In genomic region chr2:9950521-9951271, GRCh38 we compare ENCODE assay signal across 9 cellular contexts. TPM values are rescaled to one million over a fixed set of nuclear protein-coding genes. Genes with fewer than 3 reads are reported as not detected.
DNase-seq lines count a peak whose midpoint lies in the region; ATAC-seq, FAIRE-seq and TF ChIP-seq lines count a peak whose summit lies in the region.
"Had no signal": no experiment of that assay in that cellular context is flagged by ENCODE, and none has a peak within 500 bp of the region (broad histone marks: within the 10 kb centered on the region; RNA-seq: fewer than 3 reads in every experiment).

No MANE protein-coding gene starts in this region.

- H3K27me3 ChIP-seq in Karpas-422 (ENCODE audit: low read length) = no peaks in the 10 kb centered on the region
- no peaks in the 10 kb centered on the region for H3K27me3 ChIP-seq in pancreas

- no peaks in the 10 kb centered on the region for H3K79me2 ChIP-seq in Karpas-422 (ENCODE audit: low read length)

- peak overlapping the region; percentile 67 for H3K4me3 ChIP-seq in Karpas-422 (ENCODE audit: low read length)
- peak overlapping the region; percentile 59 for H3K4me3 ChIP-seq in fibroblast of villous mesenchyme (ENCODE audit: low read depth, low read length)
- peak overlapping the region; percentile 42 to 81 (median 62) for H3K4me3 ChIP-seq in pancreas

- DNase-seq in NCI-H146 (lab: John Stamatoyannopoulos, UW) (peak; percentile 67), NCI-H146 treated with DMSO at 0.1 percent for 48 hours (lab: John Stamatoyannopoulos, UW; ENCODE audit: unreplicated experiment) (no peak), Karpas-422 (no peak), fibroblast of villous mesenchyme (ENCODE audit: low read depth) (no peak), pancreas (peak in 4 of 6 donors; percentile 41 to 85 (median 54))
- DNase-seq in activated CD4-positive, alpha-beta memory T cell treated with anti-CD3 and anti-CD28 coated beads, Interleukin-2, amount 10 ng/mL, durations not matched to agents 7 days and 5 days = no peak

- intact Hi-C loops in pancreas (cut with DNase I) = no loop called here

- H3K9me3 ChIP-seq in Karpas-422 (ENCODE audit: low read length) = no peaks in the 10 kb centered on the region
- H3K9me3 ChIP-seq in pancreas = no peaks in the 10 kb centered on the region

- no peaks in the 10 kb centered on the region for H3K36me3 ChIP-seq in Karpas-422 (ENCODE audit: insufficient read depth, low read length)
- H3K36me3 ChIP-seq in pancreas = no peaks in the 10 kb centered on the region

- peak overlapping the region; percentile 75 for H3K4me3 Mint-ChIP-seq in activated CD4-positive, alpha-beta memory T cell treated with anti-CD3 and anti-CD28 coated beads, Interleukin-2, amount 10 ng/mL, durations not matched to agents 7 days and 5 days

- peak overlapping the region; percentile 91 for H2AFZ ChIP-seq in Karpas-422 (ENCODE audit: low read length)

- H3K4me1 ChIP-seq in Karpas-422 (ENCODE audit: low read length) (no peaks in the 10 kb centered on the region; the same call in 1 of the 2 replicates), pancreas (peaks cover 8 to 16% (median 16%) of the 10 kb centered on the region in 3 donors)

- H3K27ac ChIP-seq in Karpas-422 (ENCODE audit: low read length) (no peak overlapping the region), pancreas (peak overlapping the region in 3 of 4 donors; percentile 49 to 63 (median 50))

- CTCF ChIA-PET in activated CD4-positive, alpha-beta memory T cell treated with anti-CD3 and anti-CD28 coated beads, Interleukin-2, amount 10 ng/mL, durations not matched to agents 7 days and 5 days (lab: Charles Lee) = no interaction called here

- H3K4me1 Mint-ChIP-seq in activated CD4-positive, alpha-beta memory T cell treated with anti-CD3 and anti-CD28 coated beads, Interleukin-2, amount 10 ng/mL, durations not matched to agents 7 days and 5 days = peaks cover 9% of the 10 kb centered on the region

- H3K27ac Mint-ChIP-seq in activated CD4-positive, alpha-beta memory T cell treated with anti-CD3 and anti-CD28 coated beads, Interleukin-2, amount 10 ng/mL, durations not matched to agents 7 days and 5 days = no peak overlapping the region

- H3K27me3 Mint-ChIP-seq in activated CD4-positive, alpha-beta memory T cell treated with anti-CD3 and anti-CD28 coated beads, Interleukin-2, amount 10 ng/mL, durations not matched to agents 7 days and 5 days = peaks cover 55% of the 10 kb centered on the region

- TF ChIP-seq CTCF in fibroblast of villous mesenchyme (IDR thresholded peaks at IDR 0.05; ENCODE audit: insufficient read depth, low read depth, low read length) = no peak
- TF ChIP-seq CTCF in pancreas (IDR thresholded peaks at IDR 0.05) = no peak

- H3K4me2 ChIP-seq in Karpas-422 (ENCODE audit: low read depth, low read length, poor library complexity, severe bottlenecking) = peak overlapping the region; percentile 79

- H4K20me1 ChIP-seq in Karpas-422 (ENCODE audit: insufficient read depth, low read depth, low read length) = no peaks in the 10 kb centered on the region

- peak; percentile 29 for ATAC-seq in GM21576 (IDR thresholded peaks at IDR 0.05; ENCODE audit: unreplicated experiment)
- peak; percentile 16 to 48 (median 26) for ATAC-seq in pancreas
- ATAC-seq in GM18861 (IDR thresholded peaks at IDR 0.05; ENCODE audit: unreplicated experiment) = no peak

- H3K9ac ChIP-seq in Karpas-422 (ENCODE audit: low read length) = peak overlapping the region; percentile 74

- POLR2A ChIA-PET in activated CD4-positive, alpha-beta memory T cell treated with anti-CD3 and anti-CD28 coated beads, Interleukin-2, amount 10 ng/mL, durations not matched to agents 7 days and 5 days (lab: Charles Lee) = interaction anchor here (1.1 kb wide), 1 partner anchor 93 kb away, joined by 3 read pairs; the partner anchor contains the start of gene KLF11

- WGBS in pancreas, 2 donors = 7 to 8% methylated on average over 74 to 76 of the region's 76 CpGs

- no peaks in the 10 kb centered on the region for H3K9me3 Mint-ChIP-seq in activated CD4-positive, alpha-beta memory T cell treated with anti-CD3 and anti-CD28 coated beads, Interleukin-2, amount 10 ng/mL, durations not matched to agents 7 days and 5 days

- no peaks in the 10 kb centered on the region for H3K36me3 Mint-ChIP-seq in activated CD4-positive, alpha-beta memory T cell treated with anti-CD3 and anti-CD28 coated beads, Interleukin-2, amount 10 ng/mL, durations not matched to agents 7 days and 5 days (ENCODE audit: low read depth)

- no peak for FAIRE-seq in pancreas (lab: Jason Lieb, UNC)
- FAIRE-seq: islet of Langerhans had no signal

- no peaks in the 10 kb centered on the region for H3K9me2 ChIP-seq in Karpas-422 (replicated peaks; ENCODE audit: insufficient read depth, low read length)

RNA-seq across cellular contexts. Expression of gene GRHL1, which starts 0.8 kb away (rescaled TPM):
- total RNA-seq in Karpas-422 (2014; rRNA removed; shearing (Covaris generic); ENCODE audit: low replicate concordance) = 1.3 TPM in 1 of 2 replicates, not detected in the other
- total RNA-seq in activated CD4-positive, alpha-beta memory T cell treated with anti-CD3 and anti-CD28 coated beads, Interleukin-2, amount 10 ng/mL, durations not matched to agents 7 days and 5 days = 1 to 10 TPM; 1.2 to 2.0 TPM
- total RNA-seq in fibroblast of villous mesenchyme (0.64 and 1.7 TPM in 2 replicates), pancreas (1 to 10 TPM; 1.1 to 5.3 (median 2.2) TPM)
- 1 to 10 TPM in 1 of 2 donors, under 1 TPM in 1; 0.95 to 2.4 TPM for polyA plus RNA-seq in pancreas

Comparison
In these comparisons a context has a peak if more than half of its experiments do, and no peak if none do; other contexts are left out.
1. DNase-seq: peak in NCI-H146 (single experiment) and pancreas (4 of 6); none in NCI-H146 treated with DMSO at 0.1 percent for 48 hours (single experiment), Karpas-422 (single experiment), activated CD4-positive, alpha-beta memory T cell treated with anti-CD3 and anti-CD28 coated beads, Interleukin-2, amount 10 ng/mL, durations not matched to agents 7 days and 5 days (single experiment) and fibroblast of villous mesenchyme (single experiment).
2. Peak in every context shown above with its lines, with median percentiles within 50 percentile points of each other: H3K4me3 ChIP-seq.